16 cellular contexts compared by ENCODE assay signal in the genomic region with DNA sequence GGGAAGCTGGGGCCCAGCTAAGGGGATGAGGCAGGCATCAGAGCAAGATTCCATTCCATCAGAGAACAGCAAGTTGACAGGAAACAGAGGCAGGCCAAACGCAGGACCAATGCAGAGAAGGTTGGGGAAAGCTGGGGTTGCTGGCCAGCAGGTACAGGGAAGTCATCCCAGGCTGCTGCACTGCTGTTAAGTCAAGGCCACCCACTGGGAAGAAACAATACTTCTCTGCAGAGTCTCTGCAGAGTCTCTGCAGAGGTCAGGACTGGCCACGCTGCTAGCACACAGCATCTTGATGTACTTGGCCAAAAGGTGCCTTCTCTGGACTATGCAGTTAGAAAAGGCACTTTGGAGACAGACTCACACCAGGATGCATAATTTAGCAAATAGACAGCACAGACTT.
DNase-seq lines count a peak whose midpoint lies in the region; ATAC-seq and TF ChIP-seq lines count a peak whose summit lies in the region.
"Had no signal": no experiment of that assay in that cellular context is flagged by ENCODE, and none has a peak within 500 bp of the region (broad histone marks: within the 10 kb centered on the region; RNA-seq: fewer than 3 reads in every experiment).

No MANE protein-coding gene starts in this region.

- TF ChIP-seq CTCF in WTC11 (IDR thresholded peaks at IDR 0.05) (no peak), ascending aorta (IDR thresholded peaks at IDR 0.05) (no peak)

- intact Hi-C loops in ascending aorta (cut with DNase I): no loop called here

- H3K27me3 Mint-ChIP-seq in WTC11 (ENCODE audit: low read depth): no peaks in the 10 kb centered on the region

- H3K27ac ChIP-seq in ascending aorta: no peak overlapping the region
- H3K27ac ChIP-seq: BLaER1 had no signal

- CTCF ChIA-PET in WTC11 (lab: Charles Lee): interaction anchor here (1.1 kb wide), 1 partner anchor 200 kb away, joined by 4 read pairs; the partner anchor contains the start of gene GALNT18

- no peaks in the 10 kb centered on the region for H3K36me3 ChIP-seq in iPS-15b (ENCODE audit: control insufficient read depth, insufficient read depth, low read length)
- H3K36me3 ChIP-seq in ascending aorta: no peaks in the 10 kb centered on the region
- H3K36me3 ChIP-seq: BLaER1 had no signal

- peaks cover 2% of the 10 kb centered on the region for H3K4me1 ChIP-seq in iPS-15b (ENCODE audit: control insufficient read depth, insufficient read depth, low read length)
- H3K4me1 ChIP-seq in ascending aorta: peaks cover 7% of the 10 kb centered on the region in 2 donors

- no peaks in the 10 kb centered on the region for H3K27me3 ChIP-seq in iPS-15b (ENCODE audit: control insufficient read depth, insufficient read depth, low read length)
- H3K27me3 ChIP-seq in ascending aorta: no peaks in the 10 kb centered on the region

- DNase-seq in ELF-1 (ENCODE audit: low read depth, low spot score): peak; percentile 17
- peak; percentile 48 for DNase-seq in NCI-H146 (lab: John Stamatoyannopoulos, UW)
- no peak for DNase-seq in WTC11 (ENCODE audit: low spot score)
- DNase-seq in ascending aorta (ENCODE audit: low spot score in 2 of 2): no peak
- DNase-seq in OCI-M1 (lab: John Stamatoyannopoulos, UW): no peak
- no peak for DNase-seq in T-helper 1 cell
- DNase-seq: 8988T; Calu3; CD8-positive, alpha-beta T cell; DND-41; EL; GOT3; H9 had no signal

- peaks cover 19% of the 10 kb centered on the region for H3K4me1 Mint-ChIP-seq in WTC11

- H3K4me3 Mint-ChIP-seq in WTC11: no peak overlapping the region
- H3K4me3 Mint-ChIP-seq: CD8-positive, alpha-beta T cell; H9 had no signal

- H3K36me3 Mint-ChIP-seq in WTC11: no peaks in the 10 kb centered on the region
- H3K36me3 Mint-ChIP-seq: CD8-positive, alpha-beta T cell had no signal

- H3K27ac Mint-ChIP-seq in WTC11: no peak overlapping the region
- H3K27ac Mint-ChIP-seq: CD8-positive, alpha-beta T cell; H9 had no signal

- H3K9me3 Mint-ChIP-seq in WTC11: no peaks in the 10 kb centered on the region
- H3K9me3 Mint-ChIP-seq: CD8-positive, alpha-beta T cell; H9 had no signal

- H3K9me3 ChIP-seq in iPS-15b (ENCODE audit: control insufficient read depth, insufficient read depth, low read length) (no peaks in the 10 kb centered on the region), ascending aorta (no peaks in the 10 kb centered on the region)
- H3K9me3 ChIP-seq: BLaER1 had no signal

- H3K4me3 ChIP-seq in iPS-15b (ENCODE audit: low read depth, low read length) (no peak overlapping the region), ascending aorta (no peak overlapping the region)
- H3K4me3 ChIP-seq: BLaER1 had no signal

- ATAC-seq in WTC11 (peak; percentile 36; the same call in 1 of the 2 replicates), GM21723 (IDR thresholded peaks at IDR 0.05; ENCODE audit: unreplicated experiment) (no peak)
- ATAC-seq: CD8-positive, alpha-beta T cell had no signal

- H3K9ac ChIP-seq in iPS-15b (ENCODE audit: low read depth, low read length): peak overlapping the region; percentile 54
- H3K9ac ChIP-seq: BLaER1 had no signal

- POLR2A ChIA-PET in WTC11 (lab: Charles Lee): no interaction called here

TF ChIP-seq in WTC11, 78 proteins besides CTCF, POLR2A, EP300 and RAD21:
- TF ChIP-seq AFF4 (CRISPR knock-in tag; IDR thresholded peaks at IDR 0.05; ENCODE audit: borderline replicate concordance): no peak
- TF ChIP-seq, protein P1, sequence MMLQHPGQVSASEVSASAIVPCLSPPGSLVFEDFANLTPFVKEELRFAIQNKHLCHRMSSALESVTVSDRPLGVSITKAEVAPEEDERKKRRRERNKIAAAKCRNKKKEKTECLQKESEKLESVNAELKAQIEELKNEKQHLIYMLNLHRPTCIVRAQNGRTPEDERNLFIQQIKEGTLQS (CRISPR knock-in tag; conservative IDR thresholded peaks at IDR 0.05): no peak
- TF ChIP-seq ELF4 (CRISPR knock-in tag; IDR thresholded peaks at IDR 0.05; ENCODE audit: low read depth): no peak
- no peak for TF ChIP-seq SOX15 (CRISPR knock-in tag; IDR thresholded peaks at IDR 0.05)
- no peak for TF ChIP-seq ESRRA (CRISPR knock-in tag; IDR thresholded peaks at IDR 0.05; ENCODE audit: borderline replicate concordance)
- no peak for TF ChIP-seq ATF1 (CRISPR knock-in tag; IDR thresholded peaks at IDR 0.05)
- no peak for TF ChIP-seq PRRX2 (CRISPR knock-in tag; IDR thresholded peaks at IDR 0.05)
- TF ChIP-seq FOXP4 (CRISPR knock-in tag; IDR thresholded peaks at IDR 0.05): no peak
- TF ChIP-seq FOXK1 (CRISPR knock-in tag; IDR thresholded peaks at IDR 0.05): no peak
- no peak for TF ChIP-seq ATF6 (CRISPR knock-in tag; IDR thresholded peaks at IDR 0.05)
- TF ChIP-seq NFYB (CRISPR knock-in tag; conservative IDR thresholded peaks at IDR 0.05; ENCODE audit: low read depth): no peak
TF ChIP-seq in WTC11: peak in this region for 0.

Comparison
In these comparisons a context has a peak if more than half of its experiments do, and no peak if none do; other contexts are left out.
1. DNase-seq: peak in ELF-1 (single experiment) and NCI-H146 (single experiment); none in WTC11 (single experiment), ascending aorta (0 of 2), OCI-M1 (single experiment) and T-helper 1 cell (0 of 5).